In genomic region chr11:16632295-16633200, GRCh38 we compare ENCODE assay signal across 9 cellular contexts.
DNase-seq lines count a peak whose midpoint lies in the region; ATAC-seq lines count a peak whose summit lies in the region.
"Had no signal": no experiment of that assay in that cellular context is flagged by ENCODE, and none has a peak within 500 bp of the region (broad histone marks: within the 10 kb centered on the region; RNA-seq: fewer than 3 reads in every experiment).

No MANE protein-coding gene starts in this region.

- DNase-seq in AML-193 (lab: John Stamatoyannopoulos, UW) = peak; percentile 55 to 60
- DNase-seq in NCI-H146 (lab: John Stamatoyannopoulos, UW) = peak; percentile 40
- no peak for DNase-seq in left colon
- no peak for DNase-seq in T-helper 1 cell
- DNase-seq in pons (ENCODE audit: low spot score) = no peak
- no peak for DNase-seq in SHP77 treated with DMSO at 0.1 percent for 48 hours (lab: John Stamatoyannopoulos, UW)
- DNase-seq: NK-92 treated with Interleukin-12 subunit alpha and Interleukin-12 subunit beta, amount 100 ng/mL, for 24 hours had no signal

- intact Hi-C loops in left colon (cut with DNase I, micrococcal nuclease) = no loop called here

- ATAC-seq in GM21367 (IDR thresholded peaks at IDR 0.05; ENCODE audit: unreplicated experiment) (peak; percentile 55), esophagus mucosa (peak; percentile 55), left colon (no peak)

Comparison
In these comparisons a context has a peak if more than half of its experiments do, and no peak if none do; other contexts are left out.
1. DNase-seq: peak in AML-193 (2 of 2) and NCI-H146 (single experiment); none in left colon (0 of 2), T-helper 1 cell (0 of 5), pons (single experiment) and SHP77 treated with DMSO at 0.1 percent for 48 hours (single experiment).